ENCODE assay signal across 26 cellular contexts in genomic region chr14:100591453-100592371, GRCh38. TPM values are rescaled to one million over a fixed set of nuclear protein-coding genes. Genes with fewer than 3 reads are reported as not detected.
DNase-seq lines count a peak whose midpoint lies in the region; ATAC-seq and TF ChIP-seq lines count a peak whose summit lies in the region.
"Had no signal": no experiment of that assay in that cellular context is flagged by ENCODE, and none has a peak within 500 bp of the region (broad histone marks: within the 10 kb centered on the region; RNA-seq: fewer than 3 reads in every experiment).

No MANE protein-coding gene starts in this region.

- H3K27me3 Mint-ChIP-seq in activated CD4-positive, alpha-beta T cell treated with anti-CD3 and anti-CD28 coated beads for 36 hours = peaks cover 26% of the 10 kb centered on the region
- peaks cover 27% of the 10 kb centered on the region for H3K27me3 Mint-ChIP-seq in activated CD4-positive, alpha-beta T cell treated with anti-CD3 and anti-CD28 coated beads, Interleukin-2, amount 10 ng/mL, durations not matched to agents 24 days and 14 days

- H3K36me3 ChIP-seq in H7 (replicated peaks; ENCODE audit: control insufficient read depth, insufficient read depth, low read length) (no peaks in the 10 kb centered on the region), transverse colon (no peaks in the 10 kb centered on the region), ascending aorta (no peaks in the 10 kb centered on the region)
- H3K36me3 ChIP-seq: cardiac muscle cell, esophagus squamous epithelium, vagina had no signal

- H3K27ac ChIP-seq in transverse colon (no peak overlapping the region), ascending aorta (no peak overlapping the region)
- H3K27ac ChIP-seq: cardiac muscle cell, esophagus squamous epithelium, HL-60, RWPE1, vagina had no signal

- CTCF ChIA-PET in activated CD4-positive, alpha-beta T cell treated with anti-CD3 and anti-CD28 coated beads for 36 hours (lab: Charles Lee) = interaction anchor here (0.6 kb wide), 1 partner anchor 1543 kb away, joined by 3 read pairs; no protein-coding TSS in a partner anchor
- CTCF ChIA-PET in GM10248 (lab: Yijun Ruan, JAX) = no interaction called here

- H3K4me3 ChIP-seq in H7 (ENCODE audit: insufficient read depth, low read depth, low read length) (no peak overlapping the region), transverse colon (no peak overlapping the region), ascending aorta (no peak overlapping the region)
- H3K4me3 ChIP-seq: cardiac muscle cell, esophagus squamous epithelium, GM12878, vagina had no signal

- H3K9me3 ChIP-seq in transverse colon (no peaks in the 10 kb centered on the region), ascending aorta (no peaks in the 10 kb centered on the region)
- H3K9me3 ChIP-seq: esophagus squamous epithelium, vagina had no signal

- no peak for TF ChIP-seq POLR2A in transverse colon (IDR thresholded peaks at IDR 0.05)

- intact Hi-C loops in activated CD4-positive, alpha-beta T cell treated with anti-CD3 and anti-CD28 coated beads for 36 hours (cut with DNase I, micrococcal nuclease) = no loop called here
- intact Hi-C loops in activated CD4-positive, alpha-beta T cell treated with anti-CD3 and anti-CD28 coated beads, Interleukin-2, amount 10 ng/mL, durations not matched to agents 24 days and 14 days (cut with micrococcal nuclease) = no loop called here
- intact Hi-C loops in left ventricle myocardium superior (cut with micrococcal nuclease) = no loop called here
- intact Hi-C loops in posterior vena cava (cut with DNase I) = no loop called here
- intact Hi-C loops in transverse colon (cut with DNase I; ENCODE audit: low total_unique reads) = no loop called here
- intact Hi-C loops in ascending aorta (cut with DNase I) = no loop called here

- no peak overlapping the region for H3K4me3 Mint-ChIP-seq in activated CD4-positive, alpha-beta T cell treated with anti-CD3 and anti-CD28 coated beads for 36 hours
- H3K4me3 Mint-ChIP-seq in activated CD4-positive, alpha-beta T cell treated with anti-CD3 and anti-CD28 coated beads, Interleukin-2, amount 10 ng/mL, durations not matched to agents 24 days and 14 days = no peak overlapping the region
- H3K4me3 Mint-ChIP-seq: activated CD8-positive, alpha-beta memory T cell treated with anti-CD3 and anti-CD28 coated beads, Interleukin-2, amount 10 ng/mL, durations not matched to agents 7 days and 5 days; activated T-helper 1 cell treated with anti-CD3 and anti-CD28 coated beads, Interleukin-12 subunit alpha, Interleukin-12 subunit beta, Interleukin-2, Interleukin-4 antibody, amounts not matched to agents 30 ng/mL and 10 ng/mL and 1 ng/mL, durations not matched to agents 14 hours and 24 hours and 36 hours; HFFc6 had no signal

- no peak for TF ChIP-seq EP300 in transverse colon (IDR thresholded peaks at IDR 0.05; ENCODE audit: low read depth)

- in situ Hi-C loops in transverse colon (cut with MboI; ENCODE audit: low pct_ligation_motif_present in 1 of 4, low pct_unique_long_range_greater_than_20kb in 1 of 4, low sequenced_read_pairs in 3 of 4) = no loop called here

- peak overlapping the region; percentile 24 for H3K27ac Mint-ChIP-seq in activated CD4-positive, alpha-beta T cell treated with anti-CD3 and anti-CD28 coated beads for 36 hours
- H3K27ac Mint-ChIP-seq in activated CD4-positive, alpha-beta T cell treated with anti-CD3 and anti-CD28 coated beads, Interleukin-2, amount 10 ng/mL, durations not matched to agents 24 days and 14 days = no peak overlapping the region
- H3K27ac Mint-ChIP-seq: activated CD8-positive, alpha-beta memory T cell treated with anti-CD3 and anti-CD28 coated beads, Interleukin-2, amount 10 ng/mL, durations not matched to agents 7 days and 5 days; activated T-helper 1 cell treated with anti-CD3 and anti-CD28 coated beads, Interleukin-12 subunit alpha, Interleukin-12 subunit beta, Interleukin-2, Interleukin-4 antibody, amounts not matched to agents 30 ng/mL and 10 ng/mL and 1 ng/mL, durations not matched to agents 14 hours and 24 hours and 36 hours; CD4-positive, alpha-beta memory T cell; HFFc6 had no signal

- WGBS in transverse colon (ENCODE audit: low coverage in 1 of 2), 2 donors = 78 to 91% methylated on average over 4 to 16 of the region's 16 CpGs

- H3K4me1 ChIP-seq in transverse colon (peaks cover 0 to 2% (median 2%) of the 10 kb centered on the region in 4 donors), ascending aorta (no peaks in the 10 kb centered on the region)

- no peaks in the 10 kb centered on the region for H3K4me1 Mint-ChIP-seq in activated CD4-positive, alpha-beta T cell treated with anti-CD3 and anti-CD28 coated beads for 36 hours
- H3K4me1 Mint-ChIP-seq in activated CD4-positive, alpha-beta T cell treated with anti-CD3 and anti-CD28 coated beads, Interleukin-2, amount 10 ng/mL, durations not matched to agents 24 days and 14 days = no peaks in the 10 kb centered on the region
- H3K4me1 Mint-ChIP-seq: activated CD8-positive, alpha-beta memory T cell treated with anti-CD3 and anti-CD28 coated beads, Interleukin-2, amount 10 ng/mL, durations not matched to agents 7 days and 5 days had no signal

- H3K27me3 ChIP-seq in H7 (ENCODE audit: control insufficient read depth, insufficient read depth, low read length) (peaks cover 23% of the 10 kb centered on the region), transverse colon (peaks cover 32% of the 10 kb centered on the region), ascending aorta (peaks cover 1% of the 10 kb centered on the region)
- H3K27me3 ChIP-seq: vagina had no signal

- no peak for TF ChIP-seq CTCF in transverse colon (IDR thresholded peaks at IDR 0.05)
- TF ChIP-seq CTCF in GM10248 (IDR thresholded peaks at IDR 0.05; ENCODE audit: control extremely low read depth, extremely low read depth, low read depth, missing control alignments) = no peak
- no peak for TF ChIP-seq CTCF in ascending aorta (IDR thresholded peaks at IDR 0.05)

- no peak for ATAC-seq in activated CD4-positive, alpha-beta T cell treated with anti-CD3 and anti-CD28 coated beads for 36 hours
- no peak for ATAC-seq in left ventricle myocardium superior
- ATAC-seq: activated CD8-positive, alpha-beta memory T cell treated with anti-CD3 and anti-CD28 coated beads, Interleukin-2, amount 10 ng/mL, durations not matched to agents 7 days and 5 days; GM12878 had no signal

- H3K36me3 Mint-ChIP-seq in activated CD4-positive, alpha-beta T cell treated with anti-CD3 and anti-CD28 coated beads for 36 hours (ENCODE audit: low read depth) = no peaks in the 10 kb centered on the region
- no peaks in the 10 kb centered on the region for H3K36me3 Mint-ChIP-seq in activated CD4-positive, alpha-beta T cell treated with anti-CD3 and anti-CD28 coated beads, Interleukin-2, amount 10 ng/mL, durations not matched to agents 24 days and 14 days (ENCODE audit: low read depth)
- H3K36me3 Mint-ChIP-seq: activated CD8-positive, alpha-beta memory T cell treated with anti-CD3 and anti-CD28 coated beads, Interleukin-2, amount 10 ng/mL, durations not matched to agents 7 days and 5 days; CD4-positive, alpha-beta memory T cell had no signal

- POLR2A ChIA-PET in activated CD4-positive, alpha-beta T cell treated with anti-CD3 and anti-CD28 coated beads for 36 hours (lab: Charles Lee) = no interaction called here
- POLR2A ChIA-PET in GM10248 (lab: Yijun Ruan, JAX) = no interaction called here

- H3K9me3 Mint-ChIP-seq in activated CD4-positive, alpha-beta T cell treated with anti-CD3 and anti-CD28 coated beads for 36 hours (ENCODE audit: low read depth) = no peaks in the 10 kb centered on the region
- no peaks in the 10 kb centered on the region for H3K9me3 Mint-ChIP-seq in activated CD4-positive, alpha-beta T cell treated with anti-CD3 and anti-CD28 coated beads, Interleukin-2, amount 10 ng/mL, durations not matched to agents 24 days and 14 days
- H3K9me3 Mint-ChIP-seq: activated T-helper 1 cell treated with anti-CD3 and anti-CD28 coated beads, Interleukin-12 subunit alpha, Interleukin-12 subunit beta, Interleukin-2, Interleukin-4 antibody, amounts not matched to agents 30 ng/mL and 10 ng/mL and 1 ng/mL, durations not matched to agents 14 hours and 24 hours and 36 hours; HFFc6 had no signal

- no peak for DNase-seq in activated CD4-positive, alpha-beta T cell treated with anti-CD3 and anti-CD28 coated beads for 36 hours
- no peak for DNase-seq in activated CD4-positive, alpha-beta T cell treated with anti-CD3 and anti-CD28 coated beads, Interleukin-2, amount 10 ng/mL, durations not matched to agents 24 days and 14 days
- DNase-seq in H7 (peak; percentile 57), left ventricle myocardium superior (peak; percentile 20), posterior vena cava (ENCODE audit: low spot score) (peak; percentile 56), transverse colon (no peak), GM10248 (ENCODE audit: extremely low spot score) (no peak), ascending aorta (ENCODE audit: low spot score in 2 of 2) (no peak)
- DNase-seq: activated CD4-positive, alpha-beta T cell treated with anti-CD3 and anti-CD28 coated beads, Interleukin-2, amount 50 U/mL, for 1 hour; activated CD8-positive, alpha-beta memory T cell treated with anti-CD3 and anti-CD28 coated beads, Interleukin-2, amount 10 ng/mL, durations not matched to agents 7 days and 5 days; activated naive CD4-positive, alpha-beta T cell treated with anti-CD3 and anti-CD28 coated beads, Interleukin-2, amount 50 U/mL, for 16 hours; CD4-positive, alpha-beta memory T cell; esophagus squamous epithelium; foreskin melanocyte; HFFc6; mesendoderm; MV-4-11; stimulated activated CD4-positive, alpha-beta T cell treated with anti-CD3 and anti-CD28 coated beads, Interleukin-15, amount 100 ng/mL, for 24 hours; stimulated activated naive CD4-positive, alpha-beta T cell treated with Interleukin-2 at 50 U/mL for 16 hours had no signal

RNA-seq across cellular contexts. Expression of gene BEGAIN, which starts 4.5 kb away (rescaled TPM):
- total RNA-seq in activated CD4-positive, alpha-beta T cell treated with anti-CD3 and anti-CD28 coated beads for 36 hours = 1 to 10 TPM; 3.1 to 3.5 TPM
- 3.0 and 4.8 TPM in 2 replicates for total RNA-seq in activated CD4-positive, alpha-beta T cell treated with anti-CD3 and anti-CD28 coated beads, Interleukin-2, amount 10 ng/mL, durations not matched to agents 24 days and 14 days
- total RNA-seq in H7 (2014; rRNA removed; shearing (Covaris generic)) = 1.3 and 3.3 TPM in 2 replicates
- 0.79 TPM for total RNA-seq in left ventricle myocardium superior
- 1 to 10 TPM in 1 of 2 donors, under 1 TPM in 1; 0.56 to 1.2 TPM for total RNA-seq in posterior vena cava
- total RNA-seq in transverse colon = 1 to 10 TPM in 1 of 4 donors, under 1 TPM in 2, not detected in 1; 0.27 to 2.5 (median 0.37) TPM
- 5.9 TPM for total RNA-seq in ascending aorta
- total RNA-seq: cardiac muscle cell, LHCN-M2 had no signal

Comparison
In these comparisons a context has a peak if more than half of its experiments do, and no peak if none do; other contexts are left out.
1. DNase-seq: peak in H7 (single experiment), left ventricle myocardium superior (single experiment) and posterior vena cava (single experiment); none in activated CD4-positive, alpha-beta T cell treated with anti-CD3 and anti-CD28 coated beads for 36 hours (single experiment), activated CD4-positive, alpha-beta T cell treated with anti-CD3 and anti-CD28 coated beads, Interleukin-2, amount 10 ng/mL, durations not matched to agents 24 days and 14 days (single experiment), transverse colon (single experiment), GM10248 (single experiment) and ascending aorta (0 of 2).